Comparison of ENCODE assay signal across 1 cellular context in genomic region chr9:93288891-93289883, GRCh38.
TF ChIP-seq lines count a peak whose summit lies in the region.

No MANE protein-coding gene starts in this region.

TF ChIP-seq in HepG2, 621 proteins besides CTCF, POLR2A, EP300 and RAD21 (continued from another document):
- TF ChIP-seq, protein P1, sequence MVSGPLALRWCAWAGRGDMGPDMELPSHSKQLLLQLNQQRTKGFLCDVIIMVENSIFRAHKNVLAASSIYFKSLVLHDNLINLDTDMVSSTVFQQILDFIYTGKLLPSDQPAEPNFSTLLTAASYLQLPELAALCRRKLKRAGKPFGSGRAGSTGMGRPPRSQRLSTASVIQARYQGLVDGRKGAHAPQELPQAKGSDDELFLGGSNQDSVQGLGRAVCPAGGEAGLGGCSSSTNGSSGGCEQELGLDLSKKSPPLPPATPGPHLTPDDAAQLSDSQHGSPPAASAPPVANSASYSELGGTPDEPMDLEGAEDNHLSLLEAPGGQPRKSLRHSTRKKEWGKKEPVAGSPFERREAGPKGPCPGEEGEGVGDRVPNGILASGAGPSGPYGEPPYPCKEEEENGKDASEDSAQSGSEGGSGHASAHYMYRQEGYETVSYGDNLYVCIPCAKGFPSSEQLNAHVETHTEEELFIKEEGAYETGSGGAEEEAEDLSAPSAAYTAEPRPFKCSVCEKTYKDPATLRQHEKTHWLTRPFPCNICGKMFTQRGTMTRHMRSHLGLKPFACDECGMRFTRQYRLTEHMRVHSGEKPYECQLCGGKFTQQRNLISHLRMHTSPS (CRISPR knock-in tag; IDR thresholded peaks at IDR 0.05; ENCODE audit: low read depth) = no peak
- TF ChIP-seq, protein P2, sequence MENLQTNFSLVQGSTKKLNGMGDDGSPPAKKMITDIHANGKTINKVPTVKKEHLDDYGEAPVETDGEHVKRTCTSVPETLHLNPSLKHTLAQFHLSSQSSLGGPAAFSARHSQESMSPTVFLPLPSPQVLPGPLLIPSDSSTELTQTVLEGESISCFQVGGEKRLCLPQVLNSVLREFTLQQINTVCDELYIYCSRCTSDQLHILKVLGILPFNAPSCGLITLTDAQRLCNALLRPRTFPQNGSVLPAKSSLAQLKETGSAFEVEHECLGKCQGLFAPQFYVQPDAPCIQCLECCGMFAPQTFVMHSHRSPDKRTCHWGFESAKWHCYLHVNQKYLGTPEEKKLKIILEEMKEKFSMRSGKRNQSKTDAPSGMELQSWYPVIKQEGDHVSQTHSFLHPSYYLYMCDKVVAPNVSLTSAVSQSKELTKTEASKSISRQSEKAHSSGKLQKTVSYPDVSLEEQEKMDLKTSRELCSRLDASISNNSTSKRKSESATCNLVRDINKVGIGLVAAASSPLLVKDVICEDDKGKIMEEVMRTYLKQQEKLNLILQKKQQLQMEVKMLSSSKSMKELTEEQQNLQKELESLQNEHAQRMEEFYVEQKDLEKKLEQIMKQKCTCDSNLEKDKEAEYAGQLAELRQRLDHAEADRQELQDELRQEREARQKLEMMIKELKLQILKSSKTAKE (CRISPR knock-in tag; IDR thresholded peaks at IDR 0.05; ENCODE audit: borderline replicate concordance) = no peak
- TF ChIP-seq JUND (CRISPR knock-in tag; IDR thresholded peaks at IDR 0.05) = 0 out of 2 replicates have a peak, but pooled peaks have one; percentile 42
- TF ChIP-seq ATF2 (CRISPR knock-in tag; IDR thresholded peaks at IDR 0.05) = no peak
- TF ChIP-seq, protein P3, sequence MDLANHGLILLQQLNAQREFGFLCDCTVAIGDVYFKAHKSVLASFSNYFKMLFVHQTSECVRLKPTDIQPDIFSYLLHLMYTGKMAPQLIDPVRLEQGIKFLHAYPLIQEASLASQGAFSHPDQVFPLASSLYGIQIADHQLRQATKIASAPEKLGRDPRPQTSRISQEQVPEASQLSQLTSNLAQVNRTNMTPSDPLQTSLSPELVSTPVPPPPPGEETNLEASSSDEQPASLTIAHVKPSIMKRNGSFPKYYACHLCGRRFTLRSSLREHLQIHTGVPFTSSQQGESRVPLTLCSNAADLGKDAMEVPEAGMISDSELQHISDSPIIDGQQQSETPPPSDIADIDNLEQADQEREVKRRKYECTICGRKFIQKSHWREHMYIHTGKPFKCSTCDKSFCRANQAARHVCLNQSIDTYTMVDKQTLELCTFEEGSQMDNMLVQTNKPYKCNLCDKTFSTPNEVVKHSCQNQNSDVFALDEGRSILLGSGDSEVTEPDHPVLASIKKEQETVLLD (CRISPR knock-in tag; IDR thresholded peaks at IDR 0.05; ENCODE audit: low read depth) = no peak
- TF ChIP-seq SMAD1 (CRISPR knock-in tag; IDR thresholded peaks at IDR 0.05; ENCODE audit: borderline replicate concordance, low read depth) = no peak
- no peak for TF ChIP-seq ZNF263 (CRISPR knock-in tag; IDR thresholded peaks at IDR 0.05)
- TF ChIP-seq THYN1 (CRISPR knock-in tag; IDR thresholded peaks at IDR 0.05; ENCODE audit: borderline replicate concordance, low read depth) = no peak
- TF ChIP-seq ZNF883 (CRISPR knock-in tag; IDR thresholded peaks at IDR 0.05; ENCODE audit: not compliant biosample characterization) = no peak
- no peak for TF ChIP-seq HOXA7 (CRISPR knock-in tag; IDR thresholded peaks at IDR 0.05)
- TF ChIP-seq ZNF749 (CRISPR knock-in tag; IDR thresholded peaks at IDR 0.05; ENCODE audit: borderline replicate concordance) = no peak
- TF ChIP-seq SP4 (CRISPR knock-in tag; IDR thresholded peaks at IDR 0.05) = no peak
- TF ChIP-seq ZNF720 (CRISPR knock-in tag; IDR thresholded peaks at IDR 0.05) = no peak
- TF ChIP-seq, protein P4, sequence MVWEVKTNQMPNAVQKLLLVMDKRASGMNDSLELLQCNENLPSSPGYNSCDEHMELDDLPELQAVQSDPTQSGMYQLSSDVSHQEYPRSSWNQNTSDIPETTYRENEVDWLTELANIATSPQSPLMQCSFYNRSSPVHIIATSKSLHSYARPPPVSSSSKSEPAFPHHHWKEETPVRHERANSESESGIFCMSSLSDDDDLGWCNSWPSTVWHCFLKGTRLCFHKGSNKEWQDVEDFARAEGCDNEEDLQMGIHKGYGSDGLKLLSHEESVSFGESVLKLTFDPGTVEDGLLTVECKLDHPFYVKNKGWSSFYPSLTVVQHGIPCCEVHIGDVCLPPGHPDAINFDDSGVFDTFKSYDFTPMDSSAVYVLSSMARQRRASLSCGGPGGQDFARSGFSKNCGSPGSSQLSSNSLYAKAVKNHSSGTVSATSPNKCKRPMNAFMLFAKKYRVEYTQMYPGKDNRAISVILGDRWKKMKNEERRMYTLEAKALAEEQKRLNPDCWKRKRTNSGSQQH (CRISPR knock-in tag; IDR thresholded peaks at IDR 0.05; ENCODE audit: low read depth) = no peak
- TF ChIP-seq ZSCAN22 (CRISPR knock-in tag; IDR thresholded peaks at IDR 0.05) = no peak
- no peak for TF ChIP-seq AHR (CRISPR knock-in tag; IDR thresholded peaks at IDR 0.05)
- TF ChIP-seq HNRNPL (IDR thresholded peaks at IDR 0.05; ENCODE audit: low read depth, low read length) = 0 out of 2 replicates have a peak, but pooled peaks have one; percentile 16
- TF ChIP-seq ZNF350 (CRISPR knock-in tag; IDR thresholded peaks at IDR 0.05; ENCODE audit: borderline replicate concordance, low read depth) = 0 out of 2 replicates have a peak, but pooled peaks have one; percentile 27
- TF ChIP-seq ZNF772 (CRISPR knock-in tag; IDR thresholded peaks at IDR 0.05) = no peak
- TF ChIP-seq SKI (IDR thresholded peaks at IDR 0.05; ENCODE audit: partially characterized antibody) = no peak
- TF ChIP-seq MAFG (CRISPR knock-in tag; IDR thresholded peaks at IDR 0.05) = no peak
- no peak for TF ChIP-seq STAG1 (CRISPR knock-in tag; IDR thresholded peaks at IDR 0.05)
- TF ChIP-seq ZNF557 (CRISPR knock-in tag; IDR thresholded peaks at IDR 0.05) = no peak
- no peak for TF ChIP-seq PHF8 (CRISPR knock-in tag; IDR thresholded peaks at IDR 0.05)
- TF ChIP-seq SAFB2 (CRISPR knock-in tag; IDR thresholded peaks at IDR 0.05; ENCODE audit: borderline replicate concordance, low read depth) = no peak
- TF ChIP-seq JUN (CRISPR knock-in tag; IDR thresholded peaks at IDR 0.05) = no peak
- TF ChIP-seq HNRNPLL (IDR thresholded peaks at IDR 0.05; ENCODE audit: low read depth, low read length, poor library complexity, severe bottlenecking) = no peak
- 0 out of 2 replicates have a peak, but pooled peaks have one; percentile 46 for TF ChIP-seq ZBTB7B (CRISPR knock-in tag; IDR thresholded peaks at IDR 0.05)
- TF ChIP-seq, protein P5, sequence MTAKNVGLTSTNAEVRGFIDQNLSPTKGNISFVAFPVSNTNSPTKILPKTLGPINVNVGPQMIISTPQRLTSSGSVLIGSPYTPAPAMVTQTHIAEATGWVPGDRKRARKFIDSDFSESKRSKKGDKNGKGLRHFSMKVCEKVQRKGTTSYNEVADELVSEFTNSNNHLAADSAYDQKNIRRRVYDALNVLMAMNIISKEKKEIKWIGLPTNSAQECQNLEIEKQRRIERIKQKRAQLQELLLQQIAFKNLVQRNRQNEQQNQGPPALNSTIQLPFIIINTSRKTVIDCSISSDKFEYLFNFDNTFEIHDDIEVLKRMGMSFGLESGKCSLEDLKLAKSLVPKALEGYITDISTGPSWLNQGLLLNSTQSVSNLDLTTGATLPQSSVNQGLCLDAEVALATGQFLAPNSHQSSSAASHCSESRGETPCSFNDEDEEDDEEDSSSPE (CRISPR knock-in tag; IDR thresholded peaks at IDR 0.05) = no peak
- 0 out of 2 replicates have a peak, but pooled peaks have one; percentile 15 for TF ChIP-seq KLF6 (CRISPR knock-in tag; IDR thresholded peaks at IDR 0.05)
- TF ChIP-seq, protein P6, sequence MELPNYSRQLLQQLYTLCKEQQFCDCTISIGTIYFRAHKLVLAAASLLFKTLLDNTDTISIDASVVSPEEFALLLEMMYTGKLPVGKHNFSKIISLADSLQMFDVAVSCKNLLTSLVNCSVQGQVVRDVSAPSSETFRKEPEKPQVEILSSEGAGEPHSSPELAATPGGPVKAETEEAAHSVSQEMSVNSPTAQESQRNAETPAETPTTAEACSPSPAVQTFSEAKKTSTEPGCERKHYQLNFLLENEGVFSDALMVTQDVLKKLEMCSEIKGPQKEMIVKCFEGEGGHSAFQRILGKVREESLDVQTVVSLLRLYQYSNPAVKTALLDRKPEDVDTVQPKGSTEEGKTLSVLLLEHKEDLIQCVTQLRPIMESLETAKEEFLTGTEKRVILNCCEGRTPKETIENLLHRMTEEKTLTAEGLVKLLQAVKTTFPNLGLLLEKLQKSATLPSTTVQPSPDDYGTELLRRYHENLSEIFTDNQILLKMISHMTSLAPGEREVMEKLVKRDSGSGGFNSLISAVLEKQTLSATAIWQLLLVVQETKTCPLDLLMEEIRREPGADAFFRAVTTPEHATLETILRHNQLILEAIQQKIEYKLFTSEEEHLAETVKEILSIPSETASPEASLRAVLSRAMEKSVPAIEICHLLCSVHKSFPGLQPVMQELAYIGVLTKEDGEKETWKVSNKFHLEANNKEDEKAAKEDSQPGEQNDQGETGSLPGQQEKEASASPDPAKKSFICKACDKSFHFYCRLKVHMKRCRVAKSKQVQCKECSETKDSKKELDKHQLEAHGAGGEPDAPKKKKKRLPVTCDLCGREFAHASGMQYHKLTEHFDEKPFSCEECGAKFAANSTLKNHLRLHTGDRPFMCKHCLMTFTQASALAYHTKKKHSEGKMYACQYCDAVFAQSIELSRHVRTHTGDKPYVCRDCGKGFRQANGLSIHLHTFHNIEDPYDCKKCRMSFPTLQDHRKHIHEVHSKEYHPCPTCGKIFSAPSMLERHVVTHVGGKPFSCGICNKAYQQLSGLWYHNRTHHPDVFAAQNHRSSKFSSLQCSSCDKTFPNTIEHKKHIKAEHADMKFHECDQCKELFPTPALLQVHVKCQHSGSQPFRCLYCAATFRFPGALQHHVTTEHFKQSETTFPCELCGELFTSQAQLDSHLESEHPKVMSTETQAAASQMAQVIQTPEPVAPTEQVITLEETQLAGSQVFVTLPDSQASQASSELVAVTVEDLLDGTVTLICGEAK (IDR thresholded peaks at IDR 0.05) = no peak
- TF ChIP-seq, protein P6 (CRISPR knock-in tag; IDR thresholded peaks at IDR 0.05) = no peak
- TF ChIP-seq SMYD3 (CRISPR knock-in tag; IDR thresholded peaks at IDR 0.05) = no peak
- no peak for TF ChIP-seq KAT7 (CRISPR knock-in tag; IDR thresholded peaks at IDR 0.05; ENCODE audit: borderline replicate concordance)
- no peak for TF ChIP-seq ZNF569 (CRISPR knock-in tag; IDR thresholded peaks at IDR 0.05; ENCODE audit: borderline replicate concordance)
- TF ChIP-seq ZNF17 (CRISPR knock-in tag; IDR thresholded peaks at IDR 0.05) = no peak
